Comparison of ENCODE assay signal across 14 cellular contexts in the genomic region with DNA sequence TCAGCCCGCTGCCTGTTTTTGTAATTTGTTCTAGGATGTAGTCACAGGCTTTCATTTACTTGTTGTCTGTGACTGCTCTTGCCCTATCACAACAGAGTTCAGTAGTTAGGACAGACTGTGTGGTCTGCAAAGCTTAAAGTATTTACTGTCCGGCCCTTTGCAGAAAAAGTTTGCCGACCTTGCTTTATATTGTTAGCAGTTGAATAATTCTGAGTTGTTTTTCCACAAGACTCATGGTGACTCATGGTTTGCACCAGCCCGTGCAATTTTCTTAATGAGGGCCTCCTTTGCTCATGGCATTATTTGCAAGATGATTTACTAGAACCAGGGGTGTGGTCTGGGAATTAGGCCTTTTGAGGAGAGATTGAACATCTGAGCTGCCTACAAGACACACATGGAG.
DNase-seq lines count a peak whose midpoint lies in the region; ATAC-seq, FAIRE-seq and TF ChIP-seq lines count a peak whose summit lies in the region.
"Had no signal": no experiment of that assay in that cellular context is flagged by ENCODE, and none has a peak within 500 bp of the region (broad histone marks: within the 10 kb centered on the region; RNA-seq: fewer than 3 reads in every experiment).

No MANE protein-coding gene starts in this region.

- H3K18ac ChIP-seq in mesenchymal stem cell (ENCODE audit: low read depth in 1 of 2, low read length in 2 of 2), result no peak overlapping the region

- peaks cover 9% of the 10 kb centered on the region for H3K4me1 ChIP-seq in mesenchymal stem cell (ENCODE audit: control insufficient read depth, insufficient read depth, low read depth, low read length)
- H3K4me1 ChIP-seq in transverse colon, result no peaks in the 10 kb centered on the region

- H2BK120ac ChIP-seq in mesenchymal stem cell (ENCODE audit: low read depth, low read length), result no peak overlapping the region

- no peak overlapping the region for H3K23ac ChIP-seq in mesenchymal stem cell (ENCODE audit: low read length in 2 of 2)

- no peak overlapping the region for H3K4me3 ChIP-seq in bronchial epithelial cell (ENCODE audit: low read depth, low read length)
- peak overlapping the region in 1 of 2 experiments; percentile 55 for H3K4me3 ChIP-seq in mesenchymal stem cell (ENCODE audit: insufficient read depth in 1 of 2, low read depth in 1 of 2, low read length in 2 of 2)
- no peak overlapping the region for H3K4me3 ChIP-seq in transverse colon

- in situ Hi-C loops in ACHN (cut with HindIII; ENCODE audit: low pct_ligation_motif_present, low pct_unique_long_range_greater_than_20kb, low sequenced_read_pairs) (no loop called here), transverse colon (cut with MboI; ENCODE audit: low pct_ligation_motif_present in 1 of 4, low pct_unique_long_range_greater_than_20kb in 1 of 4, low sequenced_read_pairs in 3 of 4) (no loop called here), G401 (cut with HindIII; ENCODE audit: low sequenced_read_pairs) (no loop called here)

- TF ChIP-seq CTCF in bronchial epithelial cell (IDR thresholded peaks at IDR 0.05; ENCODE audit: insufficient read depth, low read length, severe bottlenecking), result no peak
- TF ChIP-seq CTCF in transverse colon (IDR thresholded peaks at IDR 0.05), result no peak

- H3K36me3 ChIP-seq in bronchial epithelial cell (ENCODE audit: control insufficient read depth, insufficient read depth, low read length) (no peaks in the 10 kb centered on the region), mesenchymal stem cell (ENCODE audit: control insufficient read depth in 1 of 2, insufficient read depth in 2 of 2, low read depth in 1 of 2, low read length in 2 of 2) (no peaks in the 10 kb centered on the region), transverse colon (no peaks in the 10 kb centered on the region)

- intact Hi-C loops in transverse colon (cut with DNase I; ENCODE audit: low total_unique reads), result no loop called here

- H4K91ac ChIP-seq in mesenchymal stem cell (ENCODE audit: low read length), result no peak overlapping the region

- H2BK12ac ChIP-seq in mesenchymal stem cell (ENCODE audit: low read length in 2 of 2), result no peak overlapping the region

- no peak for TF ChIP-seq POLR2A in transverse colon (IDR thresholded peaks at IDR 0.05)

- peaks cover 1% of the 10 kb centered on the region for H3K79me1 ChIP-seq in mesenchymal stem cell (replicated peaks; ENCODE audit: low read length, poor library complexity, severe bottlenecking)

- no peaks in the 10 kb centered on the region for H3K27me3 ChIP-seq in bronchial epithelial cell (ENCODE audit: control insufficient read depth, insufficient read depth, low read length)
- no peaks in the 10 kb centered on the region for H3K27me3 ChIP-seq in mesenchymal stem cell (ENCODE audit: control insufficient read depth in 1 of 2, insufficient read depth in 1 of 2, low read length in 2 of 2)
- no peaks in the 10 kb centered on the region for H3K27me3 ChIP-seq in transverse colon

- peak; percentile 13 for FAIRE-seq in bronchial epithelial cell (lab: Jason Lieb, UNC)

- H2BK5ac ChIP-seq in mesenchymal stem cell (ENCODE audit: low read depth, low read length, poor library complexity, severe bottlenecking), result no peak overlapping the region

- H2BK15ac ChIP-seq in mesenchymal stem cell (ENCODE audit: low read depth, poor library complexity, severe bottlenecking), result no peak overlapping the region

- peak overlapping the region; percentile 56 for H3K27ac ChIP-seq in mesenchymal stem cell (ENCODE audit: low read length, poor library complexity, severe bottlenecking)
- no peak overlapping the region for H3K27ac ChIP-seq in transverse colon

- 18% methylated on average over 4 of the region's 4 CpGs for WGBS in mesenchymal stem cell
- 63 to 76% methylated on average over 4 of the region's 4 CpGs for WGBS in transverse colon (ENCODE audit: low coverage in 1 of 2), 2 donors

- H3K9ac ChIP-seq in mesenchymal stem cell (ENCODE audit: low read length), result peak overlapping the region; percentile 59

- H2AFZ ChIP-seq in mesenchymal stem cell (ENCODE audit: low read depth, low read length), result no peak overlapping the region

- H3K4ac ChIP-seq in mesenchymal stem cell (ENCODE audit: low read depth in 1 of 2, low read length in 2 of 2), result no peak overlapping the region

- no peak overlapping the region for H3K4me2 ChIP-seq in mesenchymal stem cell (ENCODE audit: low read length, poor library complexity, severe bottlenecking)

- H2AK5ac ChIP-seq in mesenchymal stem cell (ENCODE audit: low read length, severe bottlenecking), result no peak overlapping the region

- ATAC-seq in HG02870 (IDR thresholded peaks at IDR 0.05; ENCODE audit: unreplicated experiment), result no peak

- H4K8ac ChIP-seq in mesenchymal stem cell (ENCODE audit: low read length), result no peak overlapping the region

- DNase-seq in ELR (ENCODE audit: low read depth), result peak; percentile 74
- peak; percentile 24 for DNase-seq in NCI-H460 (ENCODE audit: extremely low read depth, low read depth)
- peak; percentile 84 for DNase-seq in bronchial epithelial cell (ENCODE audit: low read depth)
- DNase-seq in mesenchymal stem cell, result peak; percentile 80
- DNase-seq in ACHN, result no peak
- no peak for DNase-seq in transverse colon
- no peak for DNase-seq in G401 (ENCODE audit: low spot score)
- DNase-seq: activated CD4-positive, alpha-beta memory T cell treated with anti-CD3 and anti-CD28 coated beads, Interleukin-2, amount 10 ng/mL, durations not matched to agents 7 days and 5 days; activated naive CD4-positive, alpha-beta T cell treated with anti-CD3 and anti-CD28 coated beads, Interleukin-2, amount 10 ng/mL, durations not matched to agents 7 days and 5 days; midbrain; NCI-H187 treated with DMSO at 0.1 percent for 48 hours; NK-92 treated with Interleukin-12 subunit alpha and Interleukin-12 subunit beta, amount 100 ng/mL, for 24 hours; stimulated activated CD4-positive, alpha-beta T cell treated with anti-CD3 and anti-CD28 coated beads, Interleukin-4, amount 100 ng/mL, for 4 hours had no signal

- TF ChIP-seq EP300 in transverse colon (IDR thresholded peaks at IDR 0.05; ENCODE audit: low read depth), result no peak

- no peaks in the 10 kb centered on the region for H3K9me3 ChIP-seq in mesenchymal stem cell (ENCODE audit: control insufficient read depth, low read length)
- no peaks in the 10 kb centered on the region for H3K9me3 ChIP-seq in transverse colon

- H3K14ac ChIP-seq in mesenchymal stem cell (ENCODE audit: low read length in 2 of 2), result no peak overlapping the region

Comparison
In these comparisons a context has a peak if more than half of its experiments do, and no peak if none do; other contexts are left out.
1. DNase-seq: peak in ELR (single experiment), NCI-H460 (single experiment), bronchial epithelial cell (single experiment) and mesenchymal stem cell (single experiment); none in ACHN (single experiment), transverse colon (single experiment) and G401 (single experiment).